In the genomic region with DNA sequence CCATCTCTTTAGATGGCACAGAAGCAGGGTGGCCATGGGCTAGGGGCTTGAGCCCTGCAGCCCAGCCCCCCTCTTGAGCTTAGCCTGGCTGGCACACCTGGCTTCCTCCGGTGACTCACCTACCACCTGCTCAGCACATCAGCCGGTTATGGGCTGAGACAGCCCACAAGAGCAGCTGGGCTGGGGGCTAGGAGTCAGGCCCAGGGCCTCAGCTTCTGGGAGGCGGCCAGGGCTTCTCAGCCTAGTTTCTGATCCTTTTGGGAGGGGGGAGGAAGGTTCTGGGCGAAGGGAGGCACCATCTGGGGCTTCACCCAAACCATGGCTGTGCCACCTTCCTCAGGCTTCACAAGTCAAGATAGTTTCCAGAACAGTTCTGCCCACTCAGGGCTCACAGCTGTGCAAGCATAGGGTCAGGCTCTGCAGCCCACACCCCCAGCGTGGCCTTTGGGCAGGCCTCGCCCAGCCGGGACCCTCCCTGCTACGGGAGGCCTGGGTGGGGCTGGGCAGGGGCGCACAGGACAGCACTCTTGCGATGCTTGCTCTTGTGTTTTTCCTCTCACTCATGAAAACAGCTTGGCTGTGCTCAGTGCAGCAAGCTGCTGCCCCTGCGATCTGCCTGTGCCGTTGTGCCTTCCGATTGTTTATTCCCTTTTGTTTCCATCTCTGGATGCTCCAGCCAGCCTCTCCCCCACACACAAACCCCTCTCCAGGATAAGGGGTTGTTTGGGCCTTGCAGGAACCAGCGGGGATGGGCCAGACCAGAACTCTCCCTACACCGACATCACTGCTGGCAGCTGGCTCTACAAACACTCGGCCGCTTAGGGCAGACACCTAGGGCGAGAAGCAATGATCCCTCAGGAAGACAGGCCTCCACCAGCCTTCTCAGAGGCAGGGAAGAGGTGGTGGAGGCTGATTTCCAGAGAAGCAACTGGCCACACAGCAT, we compare ENCODE assay signal across 1 cellular context.
A peak's percentile ranks its signal among the peaks of the same experiment; 100 is the strongest.
TF ChIP-seq lines count a peak whose summit lies in the region.

No MANE protein-coding gene starts in this region.

TF ChIP-seq in K562, 482 proteins besides CTCF, POLR2A, EP300 and RAD21 (continued from another document):
- TF ChIP-seq, protein P1, sequence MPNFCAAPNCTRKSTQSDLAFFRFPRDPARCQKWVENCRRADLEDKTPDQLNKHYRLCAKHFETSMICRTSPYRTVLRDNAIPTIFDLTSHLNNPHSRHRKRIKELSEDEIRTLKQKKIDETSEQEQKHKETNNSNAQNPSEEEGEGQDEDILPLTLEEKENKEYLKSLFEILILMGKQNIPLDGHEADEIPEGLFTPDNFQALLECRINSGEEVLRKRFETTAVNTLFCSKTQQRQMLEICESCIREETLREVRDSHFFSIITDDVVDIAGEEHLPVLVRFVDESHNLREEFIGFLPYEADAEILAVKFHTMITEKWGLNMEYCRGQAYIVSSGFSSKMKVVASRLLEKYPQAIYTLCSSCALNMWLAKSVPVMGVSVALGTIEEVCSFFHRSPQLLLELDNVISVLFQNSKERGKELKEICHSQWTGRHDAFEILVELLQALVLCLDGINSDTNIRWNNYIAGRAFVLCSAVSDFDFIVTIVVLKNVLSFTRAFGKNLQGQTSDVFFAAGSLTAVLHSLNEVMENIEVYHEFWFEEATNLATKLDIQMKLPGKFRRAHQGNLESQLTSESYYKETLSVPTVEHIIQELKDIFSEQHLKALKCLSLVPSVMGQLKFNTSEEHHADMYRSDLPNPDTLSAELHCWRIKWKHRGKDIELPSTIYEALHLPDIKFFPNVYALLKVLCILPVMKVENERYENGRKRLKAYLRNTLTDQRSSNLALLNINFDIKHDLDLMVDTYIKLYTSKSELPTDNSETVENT (CRISPR knock-in tag; IDR thresholded peaks at IDR 0.05) = no peak
- 0 out of 2 replicates have a peak, but pooled peaks have one; percentile 31 for TF ChIP-seq RBFOX2 (IDR thresholded peaks at IDR 0.05; ENCODE audit: low read depth, low read length)
- no peak for TF ChIP-seq RAD51 (IDR thresholded peaks at IDR 0.05; ENCODE audit: borderline replicate concordance, low read depth)
- no peak for TF ChIP-seq EWSR1 (IDR thresholded peaks at IDR 0.05; ENCODE audit: borderline replicate concordance, low read depth, partially characterized antibody)
- no peak for TF ChIP-seq PRPF4 (IDR thresholded peaks at IDR 0.05; ENCODE audit: insufficient read depth, low read depth, low read length, poor library complexity, severe bottlenecking)
- TF ChIP-seq, protein P2, sequence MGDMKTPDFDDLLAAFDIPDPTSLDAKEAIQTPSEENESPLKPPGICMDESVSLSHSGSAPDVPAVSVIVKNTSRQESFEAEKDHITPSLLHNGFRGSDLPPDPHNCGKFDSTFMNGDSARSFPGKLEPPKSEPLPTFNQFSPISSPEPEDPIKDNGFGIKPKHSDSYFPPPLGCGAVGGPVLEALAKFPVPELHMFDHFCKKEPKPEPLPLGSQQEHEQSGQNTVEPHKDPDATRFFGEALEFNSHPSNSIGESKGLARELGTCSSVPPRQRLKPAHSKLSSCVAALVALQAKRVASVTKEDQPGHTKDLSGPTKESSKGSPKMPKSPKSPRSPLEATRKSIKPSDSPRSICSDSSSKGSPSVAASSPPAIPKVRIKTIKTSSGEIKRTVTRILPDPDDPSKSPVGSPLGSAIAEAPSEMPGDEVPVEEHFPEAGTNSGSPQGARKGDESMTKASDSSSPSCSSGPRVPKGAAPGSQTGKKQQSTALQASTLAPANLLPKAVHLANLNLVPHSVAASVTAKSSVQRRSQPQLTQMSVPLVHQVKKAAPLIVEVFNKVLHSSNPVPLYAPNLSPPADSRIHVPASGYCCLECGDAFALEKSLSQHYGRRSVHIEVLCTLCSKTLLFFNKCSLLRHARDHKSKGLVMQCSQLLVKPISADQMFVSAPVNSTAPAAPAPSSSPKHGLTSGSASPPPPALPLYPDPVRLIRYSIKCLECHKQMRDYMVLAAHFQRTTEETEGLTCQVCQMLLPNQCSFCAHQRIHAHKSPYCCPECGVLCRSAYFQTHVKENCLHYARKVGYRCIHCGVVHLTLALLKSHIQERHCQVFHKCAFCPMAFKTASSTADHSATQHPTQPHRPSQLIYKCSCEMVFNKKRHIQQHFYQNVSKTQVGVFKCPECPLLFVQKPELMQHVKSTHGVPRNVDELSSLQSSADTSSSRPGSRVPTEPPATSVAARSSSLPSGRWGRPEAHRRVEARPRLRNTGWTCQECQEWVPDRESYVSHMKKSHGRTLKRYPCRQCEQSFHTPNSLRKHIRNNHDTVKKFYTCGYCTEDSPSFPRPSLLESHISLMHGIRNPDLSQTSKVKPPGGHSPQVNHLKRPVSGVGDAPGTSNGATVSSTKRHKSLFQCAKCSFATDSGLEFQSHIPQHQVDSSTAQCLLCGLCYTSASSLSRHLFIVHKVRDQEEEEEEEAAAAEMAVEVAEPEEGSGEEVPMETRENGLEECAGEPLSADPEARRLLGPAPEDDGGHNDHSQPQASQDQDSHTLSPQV (IDR thresholded peaks at IDR 0.05) = no peak
- TF ChIP-seq ADNP (tag; IDR thresholded peaks at IDR 0.05) = no peak
- TF ChIP-seq ZFX (CRISPR knock-in tag; IDR thresholded peaks at IDR 0.05) = no peak; the same call in 1 of the 2 replicates
- no peak for TF ChIP-seq ZNF274 (IDR thresholded peaks at IDR 0.05; ENCODE audit: borderline replicate concordance, low read depth, low read length)
- TF ChIP-seq RNF2 (IDR thresholded peaks at IDR 0.05) = no peak
- TF ChIP-seq MECOM (CRISPR knock-in tag; IDR thresholded peaks at IDR 0.05) = no peak
- no peak for TF ChIP-seq ETV5 (CRISPR knock-in tag; IDR thresholded peaks at IDR 0.05; ENCODE audit: low read depth)
- TF ChIP-seq ZNF766 (CRISPR knock-in tag; conservative IDR thresholded peaks at IDR 0.05) = 0 out of 2 replicates have a peak, but pooled peaks have one; percentile 11
- no peak for TF ChIP-seq ZNF12 (CRISPR knock-in tag; IDR thresholded peaks at IDR 0.05)
- TF ChIP-seq SETDB1 (IDR thresholded peaks at IDR 0.05; ENCODE audit: low read length) = no peak
- TF ChIP-seq, protein P3, sequence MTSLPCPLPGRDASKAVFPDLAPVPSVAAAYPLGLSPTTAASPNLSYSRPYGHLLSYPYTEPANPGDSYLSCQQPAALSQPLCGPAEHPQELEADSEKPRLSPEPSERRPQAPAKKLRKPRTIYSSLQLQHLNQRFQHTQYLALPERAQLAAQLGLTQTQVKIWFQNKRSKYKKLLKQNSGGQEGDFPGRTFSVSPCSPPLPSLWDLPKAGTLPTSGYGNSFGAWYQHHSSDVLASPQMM (CRISPR knock-in tag; IDR thresholded peaks at IDR 0.05) = no peak
- TF ChIP-seq MCM7 (IDR thresholded peaks at IDR 0.05) = no peak
- TF ChIP-seq ZNF23 (CRISPR knock-in tag; IDR thresholded peaks at IDR 0.05) = no peak
- no peak for TF ChIP-seq XRCC5 (IDR thresholded peaks at IDR 0.05; ENCODE audit: low read depth, low read length)
- no peak for TF ChIP-seq MBD2 (IDR thresholded peaks at IDR 0.05; ENCODE audit: borderline replicate concordance, low read depth)
- TF ChIP-seq MTA3 (IDR thresholded peaks at IDR 0.05; ENCODE audit: borderline replicate concordance) = no peak
- TF ChIP-seq, protein P4, sequence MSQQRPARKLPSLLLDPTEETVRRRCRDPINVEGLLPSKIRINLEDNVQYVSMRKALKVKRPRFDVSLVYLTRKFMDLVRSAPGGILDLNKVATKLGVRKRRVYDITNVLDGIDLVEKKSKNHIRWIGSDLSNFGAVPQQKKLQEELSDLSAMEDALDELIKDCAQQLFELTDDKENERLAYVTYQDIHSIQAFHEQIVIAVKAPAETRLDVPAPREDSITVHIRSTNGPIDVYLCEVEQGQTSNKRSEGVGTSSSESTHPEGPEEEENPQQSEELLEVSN (IDR thresholded peaks at IDR 0.05; ENCODE audit: borderline replicate concordance in 1 of 2, extremely low read depth in 1 of 2, insufficient read depth in 1 of 2, insufficient read length in 1 of 2, low read depth in 1 of 2, low read length in 1 of 2, poor library complexity in 1 of 2, severe bottlenecking in 1 of 2) = no peak
- TF ChIP-seq, protein P5, sequence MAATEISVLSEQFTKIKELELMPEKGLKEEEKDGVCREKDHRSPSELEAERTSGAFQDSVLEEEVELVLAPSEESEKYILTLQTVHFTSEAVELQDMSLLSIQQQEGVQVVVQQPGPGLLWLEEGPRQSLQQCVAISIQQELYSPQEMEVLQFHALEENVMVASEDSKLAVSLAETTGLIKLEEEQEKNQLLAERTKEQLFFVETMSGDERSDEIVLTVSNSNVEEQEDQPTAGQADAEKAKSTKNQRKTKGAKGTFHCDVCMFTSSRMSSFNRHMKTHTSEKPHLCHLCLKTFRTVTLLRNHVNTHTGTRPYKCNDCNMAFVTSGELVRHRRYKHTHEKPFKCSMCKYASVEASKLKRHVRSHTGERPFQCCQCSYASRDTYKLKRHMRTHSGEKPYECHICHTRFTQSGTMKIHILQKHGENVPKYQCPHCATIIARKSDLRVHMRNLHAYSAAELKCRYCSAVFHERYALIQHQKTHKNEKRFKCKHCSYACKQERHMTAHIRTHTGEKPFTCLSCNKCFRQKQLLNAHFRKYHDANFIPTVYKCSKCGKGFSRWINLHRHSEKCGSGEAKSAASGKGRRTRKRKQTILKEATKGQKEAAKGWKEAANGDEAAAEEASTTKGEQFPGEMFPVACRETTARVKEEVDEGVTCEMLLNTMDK (IDR thresholded peaks at IDR 0.05; ENCODE audit: borderline replicate concordance, insufficient read depth, low read depth, low read length, poor library complexity, severe bottlenecking) = no peak
- TF ChIP-seq ZBTB7A (IDR thresholded peaks at IDR 0.05; ENCODE audit: borderline replicate concordance, control insufficient read depth, low read depth, low read length) = peak; percentile 16; the same call in 1 of the 2 replicates
- no peak for TF ChIP-seq KAT8 (IDR thresholded peaks at IDR 0.05; ENCODE audit: low read depth)
- TF ChIP-seq ERF (CRISPR knock-in tag; IDR thresholded peaks at IDR 0.05) = no peak
- TF ChIP-seq TCF7 (IDR thresholded peaks at IDR 0.05; ENCODE audit: borderline replicate concordance) = no peak
- TF ChIP-seq SP1 (CRISPR knock-in tag; IDR thresholded peaks at IDR 0.05) = no peak
- TF ChIP-seq MTF1 (CRISPR knock-in tag; IDR thresholded peaks at IDR 0.05; ENCODE audit: borderline replicate concordance) = no peak
- TF ChIP-seq, protein P6, sequence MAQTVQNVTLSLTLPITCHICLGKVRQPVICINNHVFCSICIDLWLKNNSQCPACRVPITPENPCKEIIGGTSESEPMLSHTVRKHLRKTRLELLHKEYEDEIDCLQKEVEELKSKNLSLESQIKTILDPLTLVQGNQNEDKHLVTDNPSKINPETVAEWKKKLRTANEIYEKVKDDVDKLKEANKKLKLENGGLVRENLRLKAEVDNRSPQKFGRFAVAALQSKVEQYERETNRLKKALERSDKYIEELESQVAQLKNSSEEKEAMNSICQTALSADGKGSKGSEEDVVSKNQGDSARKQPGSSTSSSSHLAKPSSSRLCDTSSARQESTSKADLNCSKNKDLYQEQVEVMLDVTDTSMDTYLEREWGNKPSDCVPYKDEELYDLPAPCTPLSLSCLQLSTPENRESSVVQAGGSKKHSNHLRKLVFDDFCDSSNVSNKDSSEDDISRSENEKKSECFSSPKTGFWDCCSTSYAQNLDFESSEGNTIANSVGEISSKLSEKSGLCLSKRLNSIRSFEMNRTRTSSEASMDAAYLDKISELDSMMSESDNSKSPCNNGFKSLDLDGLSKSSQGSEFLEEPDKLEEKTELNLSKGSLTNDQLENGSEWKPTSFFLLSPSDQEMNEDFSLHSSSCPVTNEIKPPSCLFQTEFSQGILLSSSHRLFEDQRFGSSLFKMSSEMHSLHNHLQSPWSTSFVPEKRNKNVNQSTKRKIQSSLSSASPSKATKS (CRISPR knock-in tag; IDR thresholded peaks at IDR 0.05) = no peak
- TF ChIP-seq, protein P7, sequence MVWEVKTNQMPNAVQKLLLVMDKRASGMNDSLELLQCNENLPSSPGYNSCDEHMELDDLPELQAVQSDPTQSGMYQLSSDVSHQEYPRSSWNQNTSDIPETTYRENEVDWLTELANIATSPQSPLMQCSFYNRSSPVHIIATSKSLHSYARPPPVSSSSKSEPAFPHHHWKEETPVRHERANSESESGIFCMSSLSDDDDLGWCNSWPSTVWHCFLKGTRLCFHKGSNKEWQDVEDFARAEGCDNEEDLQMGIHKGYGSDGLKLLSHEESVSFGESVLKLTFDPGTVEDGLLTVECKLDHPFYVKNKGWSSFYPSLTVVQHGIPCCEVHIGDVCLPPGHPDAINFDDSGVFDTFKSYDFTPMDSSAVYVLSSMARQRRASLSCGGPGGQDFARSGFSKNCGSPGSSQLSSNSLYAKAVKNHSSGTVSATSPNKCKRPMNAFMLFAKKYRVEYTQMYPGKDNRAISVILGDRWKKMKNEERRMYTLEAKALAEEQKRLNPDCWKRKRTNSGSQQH (CRISPR knock-in tag; IDR thresholded peaks at IDR 0.05) = no peak
- no peak for TF ChIP-seq ZNF75A (CRISPR knock-in tag; IDR thresholded peaks at IDR 0.05)
- no peak for TF ChIP-seq RFX1 (IDR thresholded peaks at IDR 0.05)
- no peak for TF ChIP-seq SUPT5H (IDR thresholded peaks at IDR 0.05)
- no peak for TF ChIP-seq PURB (CRISPR knock-in tag; IDR thresholded peaks at IDR 0.05; ENCODE audit: low read depth)
- TF ChIP-seq NFIC (IDR thresholded peaks at IDR 0.05) = no peak
